15 cellular contexts compared by ENCODE assay signal in genomic region chr14:80988742-80989429, GRCh38. TPM values are rescaled to one million over a fixed set of nuclear protein-coding genes. Genes with fewer than 3 reads are reported as not detected.
A peak's percentile ranks its signal among the peaks of the same experiment; 100 is the strongest.
DNase-seq lines count a peak whose midpoint lies in the region; ATAC-seq and TF ChIP-seq lines count a peak whose summit lies in the region.
"Had no signal": no experiment of that assay in that cellular context is flagged by ENCODE, and none has a peak within 500 bp of the region (broad histone marks: within the 10 kb centered on the region; RNA-seq: fewer than 3 reads in every experiment).

No MANE protein-coding gene starts in this region.

- TF ChIP-seq CTCF in IMR-90 (conservative IDR thresholded peaks at IDR 0.05; ENCODE audit: low read depth, low read length): no peak
- TF ChIP-seq CTCF in epithelial cell of esophagus (IDR thresholded peaks at IDR 0.05; ENCODE audit: insufficient read depth, low read depth, low read length, missing control alignments): no peak

- H3K9me3 ChIP-seq in IMR-90 (ENCODE audit: control insufficient read depth, insufficient read depth, low read length) (no peaks in the 10 kb centered on the region), HAP-1 (no peaks in the 10 kb centered on the region)
- H3K9me3 ChIP-seq: Caco-2, psoas muscle had no signal

- H2BK20ac ChIP-seq in IMR-90 (ENCODE audit: low read depth, low read length): no peak overlapping the region

- ATAC-seq in GM18858 (IDR thresholded peaks at IDR 0.05; ENCODE audit: unreplicated experiment) (peak; percentile 68), GM21786 (IDR thresholded peaks at IDR 0.05; ENCODE audit: unreplicated experiment) (peak; percentile 44), IMR-90 (ENCODE audit: low read depth) (no peak), HG02970 (IDR thresholded peaks at IDR 0.05; ENCODE audit: low FRiP score, unreplicated experiment) (no peak)
- ATAC-seq: left colon, psoas muscle had no signal

- no peak overlapping the region for H4K8ac ChIP-seq in IMR-90 (ENCODE audit: low read depth in 2 of 2, low read length in 2 of 2)

- H3K9ac ChIP-seq in IMR-90 (ENCODE audit: low read depth, low read length): no peak overlapping the region

- H3K56ac ChIP-seq in IMR-90 (ENCODE audit: extremely low read depth, insufficient read depth, low read length): no peak overlapping the region

- H3K4me3 ChIP-seq in IMR-90 (ENCODE audit: insufficient read depth, low read depth, low read length) (no peak overlapping the region), epithelial cell of esophagus (ENCODE audit: low read length) (no peak overlapping the region), HAP-1 (no peak overlapping the region)
- H3K4me3 ChIP-seq: psoas muscle had no signal

- H4K5ac ChIP-seq in IMR-90 (ENCODE audit: low read depth, low read length): no peak overlapping the region

- H3K9me1 ChIP-seq in IMR-90 (ENCODE audit: insufficient read depth, low read length): no peaks in the 10 kb centered on the region

- H4K20me1 ChIP-seq in IMR-90 (ENCODE audit: insufficient read depth, low read length): no peaks in the 10 kb centered on the region

- in situ Hi-C loops in IMR-90 (cut with MboI; ENCODE audit: low sequenced_read_pairs): no loop called here
- in situ Hi-C loops in HAP-1 (cut with MboI; ENCODE audit: low sequenced_read_pairs): loop anchor here (25.0 kb wide), 1 partner anchor 173 kb away; no protein-coding TSS in a partner anchor

- DNase-seq in IMR-90 (peak; percentile 30), epithelial cell of esophagus (ENCODE audit: low read depth) (peak; percentile 24), NCI-H82 (lab: John Stamatoyannopoulos, UW) (no peak), HAP-1 (ENCODE audit: low spot score in 2 of 2) (no peak)
- no peak for DNase-seq in activated CD4-positive, alpha-beta T cell treated with anti-CD3 and anti-CD28 coated beads for 48 hours
- DNase-seq: activated CD4-positive, alpha-beta T cell treated with anti-CD3 and anti-CD28 coated beads for 4 hours; amniotic stem cell; Caco-2; left colon; NCI-H187 treated with DMSO at 0.1 percent for 48 hours; psoas muscle had no signal

- H3K18ac ChIP-seq in IMR-90 (ENCODE audit: low read depth, low read length): no peak overlapping the region

- dilution Hi-C loops in IMR-90 (cut with HindIII; ENCODE audit: low sequenced_read_pairs, unreplicated experiment): no loop called here

- H3K27me3 ChIP-seq in IMR-90 (ENCODE audit: control insufficient read depth, insufficient read depth, low read length) (peaks cover 4% of the 10 kb centered on the region), HAP-1 (ENCODE audit: low read depth) (peaks cover 15% of the 10 kb centered on the region)

- H2AFZ ChIP-seq in IMR-90 (replicated peaks; ENCODE audit: low read length, poor library complexity): no peak overlapping the region

- no peak for TF ChIP-seq RAD21 in IMR-90 (IDR thresholded peaks at IDR 0.05; ENCODE audit: low read length)

- no TSS peak for BruUV-seq in IMR-90 (replicated peaks; lab: Mats Ljungman, UMichigan)

- H3K4me1 ChIP-seq in IMR-90 (ENCODE audit: control insufficient read depth, insufficient read depth, low read length): no peaks in the 10 kb centered on the region
- no peaks in the 10 kb centered on the region for H3K4me1 ChIP-seq in HAP-1
- H3K4me1 ChIP-seq: Caco-2, psoas muscle had no signal

- H3K23ac ChIP-seq in IMR-90 (ENCODE audit: low read depth, low read length): no peak overlapping the region

- no peak overlapping the region for H3K4me2 ChIP-seq in IMR-90 (ENCODE audit: low read depth, low read length)

- H2BK120ac ChIP-seq in IMR-90 (ENCODE audit: low read depth, low read length): no peak overlapping the region

- H3K14ac ChIP-seq in IMR-90 (replicated peaks; ENCODE audit: low read depth, low read length): no peak overlapping the region

- H2AK5ac ChIP-seq in IMR-90 (ENCODE audit: low read depth, low read length): no peak overlapping the region

- no peak for TF ChIP-seq POLR2A in IMR-90 (IDR thresholded peaks at IDR 0.05; ENCODE audit: low read depth, low read length)

- H4K91ac ChIP-seq in IMR-90 (ENCODE audit: insufficient read depth, low read depth, low read length): no peak overlapping the region

- H3K27ac ChIP-seq in IMR-90 (ENCODE audit: insufficient read depth, low read length): no peak overlapping the region
- H3K27ac ChIP-seq: psoas muscle had no signal

- no peak overlapping the region for H2AK9ac ChIP-seq in IMR-90 (replicated peaks; ENCODE audit: low read depth, low read length, poor library complexity)

- WGBS in IMR-90 (ENCODE audit: extremely low coverage in 2 of 2, insufficient read length in 1 of 2), 2 experiments: 85% methylated on average over 2 of the region's 6 CpGs; no CpG with 5 or more reads in 1 of the 2 experiments

- no peaks in the 10 kb centered on the region for H3K79me1 ChIP-seq in IMR-90 (ENCODE audit: low read depth in 1 of 2, low read length in 2 of 2)

- no peak overlapping the region for H2BK15ac ChIP-seq in IMR-90 (ENCODE audit: low read depth, low read length)

- CTCF ChIA-PET in IMR-90 (lab: Yijun Ruan, JAX): interaction anchor here (1.1 kb wide), 1 partner anchor 15 kb away, joined by 4 read pairs; no protein-coding TSS in a partner anchor

- H3K36me3 ChIP-seq in IMR-90 (ENCODE audit: control insufficient read depth, insufficient read depth, low read length) (no peaks in the 10 kb centered on the region), HAP-1 (replicated peaks) (no peaks in the 10 kb centered on the region)

- no peak overlapping the region for H3K4ac ChIP-seq in IMR-90 (ENCODE audit: low read depth, low read length)

- H2BK5ac ChIP-seq in IMR-90 (ENCODE audit: low read depth, low read length, poor library complexity, severe bottlenecking): no peak overlapping the region

- intact Hi-C loops in IMR-90 (cut with micrococcal nuclease): loop anchor here (5.0 kb wide), 1 partner anchor 932 kb away; no protein-coding TSS in a partner anchor

- POLR2A ChIA-PET in IMR-90 (lab: Charles Lee; ENCODE audit: unreplicated experiment): no interaction called here

TF ChIP-seq in IMR-90, 13 proteins besides CTCF, POLR2A, EP300 and RAD21:
- TF ChIP-seq ELK1 (IDR thresholded peaks at IDR 0.05; ENCODE audit: borderline replicate concordance, low read depth, low read length) (no peak), CHD1 (IDR thresholded peaks at IDR 0.05; ENCODE audit: low read depth, low read length) (no peak), NFE2L2 (IDR thresholded peaks at IDR 0.05; ENCODE audit: low read depth, low read length) (no peak), MAZ (IDR thresholded peaks at IDR 0.05; ENCODE audit: borderline replicate concordance, low read depth, low read length) (no peak), MAFK (IDR thresholded peaks at IDR 0.05; ENCODE audit: low read depth, low read length) (no peak), FOS (IDR thresholded peaks at IDR 0.05; ENCODE audit: low read depth, low read length) (no peak; the same call in 1 of the 2 replicates), SMC3 (IDR thresholded peaks at IDR 0.05; ENCODE audit: low read depth, low read length) (no peak), RFX5 (IDR thresholded peaks at IDR 0.05; ENCODE audit: low read depth, low read length) (no peak), USF2 (IDR thresholded peaks at IDR 0.05; ENCODE audit: low read depth, low read length) (no peak), CEBPB (IDR thresholded peaks at IDR 0.05; ENCODE audit: low read depth, low read length) (no peak), MXI1 (IDR thresholded peaks at IDR 0.05; ENCODE audit: borderline replicate concordance, low read depth, low read length) (no peak), RCOR1 (IDR thresholded peaks at IDR 0.05; ENCODE audit: insufficient replicate concordance, low read length) (no peak), BHLHE40 (IDR thresholded peaks at IDR 0.05; ENCODE audit: low read depth, low read length) (no peak)

RNA-seq across cellular contexts. Expression of gene TSHR, which starts 33.5 kb away (rescaled TPM):
- not detected in 2 replicates for total RNA-seq in IMR-90 (2012; rRNA removed)
- polyA plus RNA-seq in IMR-90 (2012; rRNA removed): not detected in 2 replicates
- polyA plus RNA-seq in IMR-90 (2012; cell fraction: cytosol; rRNA removed): not detected in 2 replicates
- polyA plus RNA-seq in IMR-90 (2012; cell fraction: nucleus; rRNA removed; ENCODE audit: low replicate concordance): not detected in 2 replicates
- total RNA-seq: Caco-2, epithelial cell of proximal tubule had no signal

RNA-seq across cellular contexts. Expression of gene CEP128, which starts 47.3 kb away (rescaled TPM):
- total RNA-seq in IMR-90 (2012; rRNA removed): 5.7 and 7.8 TPM in 2 replicates
- 1.3 and 1.9 TPM in 2 replicates for polyA plus RNA-seq in IMR-90 (2012; rRNA removed)
- 0.16 and 0.26 TPM in 2 replicates for polyA plus RNA-seq in IMR-90 (2012; cell fraction: cytosol; rRNA removed)
- 0.28 and 2.2 TPM in 2 replicates for polyA plus RNA-seq in IMR-90 (2012; cell fraction: nucleus; rRNA removed; ENCODE audit: low replicate concordance)

Comparison
In these comparisons a context has a peak if more than half of its experiments do, and no peak if none do; other contexts are left out.
1. ATAC-seq: peak in GM18858 (single experiment) and GM21786 (single experiment); none in IMR-90 (single experiment) and HG02970 (single experiment).
2. DNase-seq: peak in IMR-90 (single experiment) and epithelial cell of esophagus (single experiment); none in NCI-H82 (single experiment), activated CD4-positive, alpha-beta T cell treated with anti-CD3 and anti-CD28 coated beads for 48 hours (single experiment) and HAP-1 (0 of 2).